In the genomic region with DNA sequence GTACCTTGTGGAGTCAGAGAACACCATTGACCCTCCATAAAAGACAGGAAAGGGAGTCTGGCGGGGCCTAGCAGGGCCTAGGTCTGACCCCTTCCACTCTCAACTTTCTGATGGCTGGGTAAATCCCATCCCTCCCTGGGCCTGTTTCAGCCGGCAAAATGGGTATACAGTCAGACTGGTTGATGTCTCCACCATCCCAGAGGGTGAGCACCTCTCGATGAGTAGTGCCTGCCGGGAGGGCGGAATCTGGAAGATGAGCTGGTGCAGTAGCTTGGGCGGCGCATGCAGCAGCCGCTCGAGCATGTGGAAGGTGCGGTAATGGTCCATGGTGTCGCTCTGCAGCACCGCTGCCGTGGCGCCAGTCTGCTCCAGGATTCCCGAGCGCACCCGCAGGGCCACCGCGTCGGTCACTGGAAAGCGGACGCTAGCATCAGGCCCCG, we compare ENCODE assay signal across 1 cellular context.
TF ChIP-seq lines count a peak whose summit lies in the region.

No MANE protein-coding gene starts in this region.

TF ChIP-seq in WTC11, 78 proteins besides CTCF, POLR2A, EP300 and RAD21 (continued from another document):
- TF ChIP-seq, protein P1, sequence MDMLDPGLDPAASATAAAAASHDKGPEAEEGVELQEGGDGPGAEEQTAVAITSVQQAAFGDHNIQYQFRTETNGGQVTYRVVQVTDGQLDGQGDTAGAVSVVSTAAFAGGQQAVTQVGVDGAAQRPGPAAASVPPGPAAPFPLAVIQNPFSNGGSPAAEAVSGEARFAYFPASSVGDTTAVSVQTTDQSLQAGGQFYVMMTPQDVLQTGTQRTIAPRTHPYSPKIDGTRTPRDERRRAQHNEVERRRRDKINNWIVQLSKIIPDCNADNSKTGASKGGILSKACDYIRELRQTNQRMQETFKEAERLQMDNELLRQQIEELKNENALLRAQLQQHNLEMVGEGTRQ (CRISPR knock-in tag; IDR thresholded peaks at IDR 0.05): no peak
- no peak for TF ChIP-seq ELF4 (CRISPR knock-in tag; IDR thresholded peaks at IDR 0.05; ENCODE audit: low read depth)
- TF ChIP-seq, protein P2, sequence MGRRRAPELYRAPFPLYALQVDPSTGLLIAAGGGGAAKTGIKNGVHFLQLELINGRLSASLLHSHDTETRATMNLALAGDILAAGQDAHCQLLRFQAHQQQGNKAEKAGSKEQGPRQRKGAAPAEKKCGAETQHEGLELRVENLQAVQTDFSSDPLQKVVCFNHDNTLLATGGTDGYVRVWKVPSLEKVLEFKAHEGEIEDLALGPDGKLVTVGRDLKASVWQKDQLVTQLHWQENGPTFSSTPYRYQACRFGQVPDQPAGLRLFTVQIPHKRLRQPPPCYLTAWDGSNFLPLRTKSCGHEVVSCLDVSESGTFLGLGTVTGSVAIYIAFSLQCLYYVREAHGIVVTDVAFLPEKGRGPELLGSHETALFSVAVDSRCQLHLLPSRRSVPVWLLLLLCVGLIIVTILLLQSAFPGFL (CRISPR knock-in tag; IDR thresholded peaks at IDR 0.05; ENCODE audit: borderline replicate concordance): no peak
- TF ChIP-seq ZNF219 (CRISPR knock-in tag; IDR thresholded peaks at IDR 0.05; ENCODE audit: borderline replicate concordance): no peak
- TF ChIP-seq, protein P3, sequence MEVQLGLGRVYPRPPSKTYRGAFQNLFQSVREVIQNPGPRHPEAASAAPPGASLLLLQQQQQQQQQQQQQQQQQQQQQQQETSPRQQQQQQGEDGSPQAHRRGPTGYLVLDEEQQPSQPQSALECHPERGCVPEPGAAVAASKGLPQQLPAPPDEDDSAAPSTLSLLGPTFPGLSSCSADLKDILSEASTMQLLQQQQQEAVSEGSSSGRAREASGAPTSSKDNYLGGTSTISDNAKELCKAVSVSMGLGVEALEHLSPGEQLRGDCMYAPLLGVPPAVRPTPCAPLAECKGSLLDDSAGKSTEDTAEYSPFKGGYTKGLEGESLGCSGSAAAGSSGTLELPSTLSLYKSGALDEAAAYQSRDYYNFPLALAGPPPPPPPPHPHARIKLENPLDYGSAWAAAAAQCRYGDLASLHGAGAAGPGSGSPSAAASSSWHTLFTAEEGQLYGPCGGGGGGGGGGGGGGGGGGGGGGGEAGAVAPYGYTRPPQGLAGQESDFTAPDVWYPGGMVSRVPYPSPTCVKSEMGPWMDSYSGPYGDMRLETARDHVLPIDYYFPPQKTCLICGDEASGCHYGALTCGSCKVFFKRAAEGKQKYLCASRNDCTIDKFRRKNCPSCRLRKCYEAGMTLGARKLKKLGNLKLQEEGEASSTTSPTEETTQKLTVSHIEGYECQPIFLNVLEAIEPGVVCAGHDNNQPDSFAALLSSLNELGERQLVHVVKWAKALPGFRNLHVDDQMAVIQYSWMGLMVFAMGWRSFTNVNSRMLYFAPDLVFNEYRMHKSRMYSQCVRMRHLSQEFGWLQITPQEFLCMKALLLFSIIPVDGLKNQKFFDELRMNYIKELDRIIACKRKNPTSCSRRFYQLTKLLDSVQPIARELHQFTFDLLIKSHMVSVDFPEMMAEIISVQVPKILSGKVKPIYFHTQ (CRISPR knock-in tag; IDR thresholded peaks at IDR 0.05): no peak
- TF ChIP-seq ATF1 (CRISPR knock-in tag; IDR thresholded peaks at IDR 0.05): no peak
- TF ChIP-seq, protein P4, sequence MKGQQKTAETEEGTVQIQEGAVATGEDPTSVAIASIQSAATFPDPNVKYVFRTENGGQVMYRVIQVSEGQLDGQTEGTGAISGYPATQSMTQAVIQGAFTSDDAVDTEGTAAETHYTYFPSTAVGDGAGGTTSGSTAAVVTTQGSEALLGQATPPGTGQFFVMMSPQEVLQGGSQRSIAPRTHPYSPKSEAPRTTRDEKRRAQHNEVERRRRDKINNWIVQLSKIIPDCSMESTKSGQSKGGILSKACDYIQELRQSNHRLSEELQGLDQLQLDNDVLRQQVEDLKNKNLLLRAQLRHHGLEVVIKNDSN (CRISPR knock-in tag; IDR thresholded peaks at IDR 0.05): no peak
- TF ChIP-seq SOX15 (CRISPR knock-in tag; IDR thresholded peaks at IDR 0.05): no peak
